Comparison of ENCODE assay signal across 11 cellular contexts in the genomic region with DNA sequence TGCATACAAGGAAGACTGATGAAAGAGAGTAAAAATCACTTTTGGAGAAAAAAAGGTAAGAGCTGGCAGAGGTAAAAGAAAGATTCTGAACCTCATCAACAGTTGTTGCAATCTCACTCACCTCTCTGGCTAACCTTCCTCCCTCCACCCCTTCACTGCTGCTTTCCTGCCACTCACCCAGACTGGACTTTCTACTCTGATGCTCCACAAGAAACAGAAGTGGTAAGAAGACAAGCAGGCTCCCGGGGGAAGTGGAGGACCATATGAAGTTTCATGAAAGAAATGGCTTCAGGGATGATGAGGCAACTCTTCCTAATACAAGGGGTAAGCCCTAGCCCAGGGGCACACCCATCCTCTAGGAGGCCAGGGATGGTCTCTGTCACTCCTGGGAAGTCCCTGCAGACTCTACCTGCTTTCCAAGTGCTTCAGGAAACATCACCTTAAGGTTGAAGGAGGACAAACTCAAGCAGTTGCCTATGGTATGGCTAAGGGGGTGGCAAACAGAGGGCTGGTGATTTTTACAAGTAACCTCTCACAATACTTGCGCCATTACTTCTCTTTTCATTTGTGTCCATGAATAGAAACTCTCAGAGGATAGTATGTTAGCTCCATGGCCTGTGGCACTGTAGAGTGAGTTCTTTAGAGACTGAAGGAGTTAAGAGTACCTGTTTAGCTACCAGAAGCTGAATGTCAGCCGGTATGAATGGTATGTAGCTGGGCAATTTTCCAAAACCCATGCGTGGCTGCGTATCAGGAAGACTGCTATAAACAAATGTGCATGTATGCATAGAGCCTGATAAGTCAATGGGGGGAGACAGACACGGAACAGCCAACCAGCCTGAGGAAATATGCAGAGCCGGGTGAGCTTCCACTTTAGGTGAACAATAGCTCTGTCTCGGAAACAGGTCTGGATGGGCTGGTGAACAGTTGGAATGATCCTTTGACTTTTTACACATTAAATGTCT.
A peak's percentile ranks its signal among the peaks of the same experiment; 100 is the strongest.
DNase-seq lines count a peak whose midpoint lies in the region; ATAC-seq, FAIRE-seq and TF ChIP-seq lines count a peak whose summit lies in the region.
"Had no signal": no experiment of that assay in that cellular context is flagged by ENCODE, and none has a peak within 500 bp of the region (broad histone marks: within the 10 kb centered on the region; RNA-seq: fewer than 3 reads in every experiment).

No MANE protein-coding gene starts in this region.

- H3K27ac Mint-ChIP-seq in MCF 10A (ENCODE audit: low read depth, unreplicated experiment): no peak overlapping the region
- H3K27ac Mint-ChIP-seq in T-helper 17 cell: peak overlapping the region; percentile 27

- H4K20me1 ChIP-seq in keratinocyte (ENCODE audit: control insufficient read depth, extremely low read depth, insufficient read depth, low read length): no peaks in the 10 kb centered on the region

- no peaks in the 10 kb centered on the region for H3K79me2 ChIP-seq in keratinocyte (ENCODE audit: control insufficient read depth, insufficient read depth, low read length)

- POLR2A ChIA-PET in MCF 10A (lab: Yijun Ruan, JAX): interaction anchor here (0.7 to 3.1 kb wide), 6 partner anchors 9 to 183 kb away, joined by 3 to 14 read pairs (median 4); no protein-coding TSS in a partner anchor

- CTCF ChIA-PET in MCF 10A (lab: Yijun Ruan, JAX): interaction anchor here (0.6 to 1.1 kb wide), 5 partner anchors 61 to 291 kb away, joined by 3 to 4 read pairs (median 3); no protein-coding TSS in a partner anchor

- ATAC-seq in T-helper 17 cell (no peak), upper lobe of right lung (peak; percentile 78), GM18861 (IDR thresholded peaks at IDR 0.05; ENCODE audit: unreplicated experiment) (no peak)

- H3K9me3 ChIP-seq in breast epithelium: no peaks in the 10 kb centered on the region
- H3K9me3 ChIP-seq in T-helper 17 cell (ENCODE audit: control insufficient read depth, low read length, poor library complexity, severe bottlenecking): no peaks in the 10 kb centered on the region
- no peaks in the 10 kb centered on the region for H3K9me3 ChIP-seq in keratinocyte (ENCODE audit: control insufficient read depth, low read depth, low read length)
- no peaks in the 10 kb centered on the region for H3K9me3 ChIP-seq in upper lobe of right lung
- H3K9me3 ChIP-seq in MG63: no peaks in the 10 kb centered on the region
- no peaks in the 10 kb centered on the region for H3K9me3 ChIP-seq in esophagus muscularis mucosa

- H3K4me3 ChIP-seq in breast epithelium (no peak overlapping the region), keratinocyte (ENCODE audit: control insufficient read depth in 2 of 3, extremely low read depth in 1 of 3, insufficient read depth in 2 of 3, low read depth in 1 of 3, low read length in 3 of 3) (no peak overlapping the region), upper lobe of right lung (no peak overlapping the region), MG63 (no peak overlapping the region), esophagus muscularis mucosa (no peak overlapping the region)

- H3K9me3 Mint-ChIP-seq in MCF 10A (ENCODE audit: unreplicated experiment): no peaks in the 10 kb centered on the region

- H3K4me1 Mint-ChIP-seq in MCF 10A (ENCODE audit: insufficient read depth, unreplicated experiment) (peaks cover 21% of the 10 kb centered on the region), T-helper 17 cell (peaks cover 14% of the 10 kb centered on the region)

- TF ChIP-seq CTCF in MCF 10A (IDR thresholded peaks at IDR 0.05; ENCODE audit: unreplicated experiment): no peak
- no peak for TF ChIP-seq CTCF in breast epithelium (IDR thresholded peaks at IDR 0.05)
- peak in 1 of 3 experiments; percentile 36 for TF ChIP-seq CTCF in keratinocyte (optimal IDR thresholded peaks at IDR 0.05 in 1 of 3, IDR thresholded peaks at IDR 0.05 in 1 of 3, conservative IDR thresholded peaks at IDR 0.05 in 1 of 3; ENCODE audit: extremely low read depth in 1 of 3, insufficient read depth in 2 of 3, low read length in 3 of 3)
- no peak for TF ChIP-seq CTCF in upper lobe of right lung (IDR thresholded peaks at IDR 0.05)
- no peak for TF ChIP-seq CTCF in esophagus muscularis mucosa (IDR thresholded peaks at IDR 0.05)

- TF ChIP-seq POLR2A in breast epithelium (IDR thresholded peaks at IDR 0.05): no peak
- TF ChIP-seq POLR2A in esophagus muscularis mucosa (IDR thresholded peaks at IDR 0.05; ENCODE audit: low read depth): no peak

- H3K4me2 ChIP-seq in keratinocyte (ENCODE audit: control insufficient read depth, extremely low read depth, insufficient read depth, low read depth, low read length): peak overlapping the region; percentile 29

- 60% methylated on average over 8 of the region's 8 CpGs for WGBS in esophagus muscularis mucosa

- intact Hi-C loops in MCF 10A (cut with micrococcal nuclease): loop anchor here (5.0 kb wide), 1 partner anchor 103 kb away; no protein-coding TSS in a partner anchor
- intact Hi-C loops in breast epithelium (cut with DNase I; ENCODE audit: low total_unique reads): no loop called here
- intact Hi-C loops in upper lobe of right lung (cut with DNase I): no loop called here
- intact Hi-C loops in esophagus muscularis mucosa (cut with DNase I): no loop called here

- H3K4me1 ChIP-seq in breast epithelium: no peaks in the 10 kb centered on the region
- peaks cover 24% of the 10 kb centered on the region for H3K4me1 ChIP-seq in keratinocyte (ENCODE audit: control insufficient read depth, extremely low read depth, insufficient read depth, low read length)
- H3K4me1 ChIP-seq in upper lobe of right lung: peaks cover 23% of the 10 kb centered on the region
- peaks cover 19 to 32% (median 23%) of the 10 kb centered on the region in 4 donors for H3K4me1 ChIP-seq in esophagus muscularis mucosa

- no TSS peak for BruUV-seq in MCF 10A (replicated peaks; lab: Mats Ljungman, UMichigan)

- no peak overlapping the region for H3K9ac ChIP-seq in keratinocyte (ENCODE audit: control insufficient read depth, extremely low read depth, insufficient read depth, low read length)

- no peaks in the 10 kb centered on the region for H3K27me3 ChIP-seq in breast epithelium
- H3K27me3 ChIP-seq in keratinocyte (ENCODE audit: control insufficient read depth, extremely low read depth, insufficient read depth, low read length): no peaks in the 10 kb centered on the region
- H3K27me3 ChIP-seq in upper lobe of right lung: no peaks in the 10 kb centered on the region
- H3K27me3 ChIP-seq in MG63: no peaks in the 10 kb centered on the region
- no peaks in the 10 kb centered on the region for H3K27me3 ChIP-seq in esophagus muscularis mucosa

- H3K27ac ChIP-seq in breast epithelium (no peak overlapping the region), keratinocyte (ENCODE audit: control insufficient read depth, insufficient read depth, low read length) (no peak overlapping the region), upper lobe of right lung (no peak overlapping the region), esophagus muscularis mucosa (replicated peaks in 1 of 4) (no peak overlapping the region)

- no peaks in the 10 kb centered on the region for H3K9me1 ChIP-seq in keratinocyte (ENCODE audit: control insufficient read depth, extremely low read depth, insufficient read depth, low read length)

- H3K27me3 Mint-ChIP-seq in MCF 10A (ENCODE audit: insufficient read depth, unreplicated experiment) (no peaks in the 10 kb centered on the region), T-helper 17 cell (no peaks in the 10 kb centered on the region)

- TF ChIP-seq EP300 in esophagus muscularis mucosa (IDR thresholded peaks at IDR 0.05): no peak

- FAIRE-seq in keratinocyte (lab: Jason Lieb, UNC): peak; percentile 90
- FAIRE-seq: colon had no signal

- H3K36me3 Mint-ChIP-seq in MCF 10A (ENCODE audit: insufficient read depth, unreplicated experiment) (no peaks in the 10 kb centered on the region), T-helper 17 cell (ENCODE audit: low read depth) (peaks cover 2% of the 10 kb centered on the region)

- H2AFZ ChIP-seq in keratinocyte (ENCODE audit: control insufficient read depth, low read length): peak overlapping the region; percentile 8

- H3K4me3 Mint-ChIP-seq in MCF 10A (ENCODE audit: unreplicated experiment) (no peak overlapping the region), T-helper 17 cell (no peak overlapping the region)

- H3K36me3 ChIP-seq in breast epithelium: no peaks in the 10 kb centered on the region
- no peaks in the 10 kb centered on the region for H3K36me3 ChIP-seq in keratinocyte (ENCODE audit: control insufficient read depth in 2 of 2, extremely low read depth in 1 of 2, insufficient read depth in 2 of 2, low read length in 2 of 2)
- H3K36me3 ChIP-seq in upper lobe of right lung: no peaks in the 10 kb centered on the region
- H3K36me3 ChIP-seq in MG63: no peaks in the 10 kb centered on the region
- H3K36me3 ChIP-seq in esophagus muscularis mucosa: no peaks in the 10 kb centered on the region

- dilution Hi-C loops in keratinocyte (cut with MboI; ENCODE audit: extremely low pct_ligation_motif_present, low sequenced_read_pairs): no loop called here

- DNase-seq in MCF 10A (ENCODE audit: unreplicated experiment): peak; percentile 38
- no peak for DNase-seq in breast epithelium (ENCODE audit: low spot score in 2 of 2)
- no peak for DNase-seq in T-helper 17 cell
- peak; percentile 54 for DNase-seq in keratinocyte (ENCODE audit: low read depth, low spot score)
- no peak for DNase-seq in upper lobe of right lung
- no peak for DNase-seq in MG63
- DNase-seq in esophagus muscularis mucosa (ENCODE audit: extremely low spot score): no peak
- DNase-seq: mesendoderm, NCI-H1694 treated with DMSO at 0.1 percent for 48 hours had no signal

Comparison
In these comparisons a context has a peak if more than half of its experiments do, and no peak if none do; other contexts are left out.
1. DNase-seq: peak in MCF 10A (single experiment) and keratinocyte (single experiment); none in breast epithelium (0 of 2), T-helper 17 cell (0 of 3), upper lobe of right lung (single experiment), MG63 (single experiment) and esophagus muscularis mucosa (single experiment).